27 cellular contexts compared by ENCODE assay signal in genomic region chr5:38410304-38410990, GRCh38.
"Had no signal": no experiment of that assay in that cellular context is flagged by ENCODE, and none has a peak within 500 bp of the region (broad histone marks: within the 10 kb centered on the region; RNA-seq: fewer than 3 reads in every experiment).

No MANE protein-coding gene starts in this region.

- H3K4me1 ChIP-seq: body of pancreas, esophagus squamous epithelium had no signal

- H3K27me3 ChIP-seq: body of pancreas, esophagus squamous epithelium had no signal

- H3K4me1 Mint-ChIP-seq: activated CD4-positive, alpha-beta T cell treated with anti-CD3 and anti-CD28 coated beads, Interleukin-2, amount 10 ng/mL, durations not matched to agents 7 days and 5 days; activated T-helper 17 cell treated with anti-CD3 and anti-CD28 coated beads, Interleukin-2, amount 50 U/mL, for 72 hours had no signal

- H3K9me3 Mint-ChIP-seq: activated CD4-positive, alpha-beta T cell treated with anti-CD3 and anti-CD28 coated beads, Interleukin-2, amount 10 ng/mL, durations not matched to agents 7 days and 5 days; activated CD8-positive, alpha-beta T cell treated with anti-CD3 and anti-CD28 coated beads for 36 hours; activated T-cell treated with anti-CD3 and anti-CD28 coated beads, Interleukin-2, amount 50 U/mL, for 4 hours; activated T-helper 17 cell treated with anti-CD3 and anti-CD28 coated beads, Interleukin-2, amount 50 U/mL, for 72 hours; dendritic cell treated with granulocyte-macrophage colony-stimulating factor and Interleukin-4, amounts not matched to agents 40 ng/mL and 50 ng/mL, for 4 days; effector memory CD8-positive, alpha-beta T cell had no signal

- H3K9me3 ChIP-seq: body of pancreas, esophagus squamous epithelium, gastroesophageal sphincter had no signal

- ATAC-seq: activated CD8-positive, alpha-beta T cell treated with anti-CD3 and anti-CD28 coated beads for 36 hours; activated T-cell treated with anti-CD3 and anti-CD28 coated beads, Interleukin-2, amount 50 U/mL, for 4 hours; activated T-helper 17 cell treated with anti-CD3 and anti-CD28 coated beads, Interleukin-2, amount 50 U/mL, for 72 hours; body of pancreas; effector memory CD8-positive, alpha-beta T cell; gastroesophageal sphincter had no signal

- H3K36me3 Mint-ChIP-seq: activated naive CD8-positive, alpha-beta T cell had no signal

- H3K4me3 ChIP-seq: body of pancreas, coronary artery, dorsolateral prefrontal cortex, esophagus squamous epithelium, gastroesophageal sphincter had no signal

- H3K4me3 Mint-ChIP-seq: activated CD4-positive, alpha-beta T cell treated with anti-CD3 and anti-CD28 coated beads, Interleukin-2, amount 10 ng/mL, durations not matched to agents 7 days and 5 days; activated CD8-positive, alpha-beta T cell treated with anti-CD3 and anti-CD28 coated beads for 36 hours; activated naive CD8-positive, alpha-beta T cell; activated T-cell treated with anti-CD3 and anti-CD28 coated beads, Interleukin-2, amount 50 U/mL, for 4 hours; activated T-helper 17 cell treated with anti-CD3 and anti-CD28 coated beads, Interleukin-2, amount 50 U/mL, for 72 hours; dendritic cell treated with granulocyte-macrophage colony-stimulating factor and Interleukin-4, amounts not matched to agents 40 ng/mL and 50 ng/mL, for 4 days; effector memory CD8-positive, alpha-beta T cell had no signal

- H3K36me3 ChIP-seq: esophagus squamous epithelium, gastroesophageal sphincter had no signal

- DNase-seq: activated CD4-positive, alpha-beta T cell treated with anti-CD3 and anti-CD28 coated beads for 1 hour; activated CD4-positive, alpha-beta T cell treated with anti-CD3 and anti-CD28 coated beads for 4 hours; activated CD4-positive, alpha-beta T cell treated with anti-CD3 and anti-CD28 coated beads, Interleukin-2, amount 10 ng/mL, durations not matched to agents 7 days and 5 days; activated CD4-positive, alpha-beta T cell treated with anti-CD3 and anti-CD28 coated beads, Interleukin-2, amount 50 U/mL, for 48 hours; activated CD8-positive, alpha-beta memory T cell treated with anti-CD3 and anti-CD28 coated beads for 24 hours; activated CD8-positive, alpha-beta T cell treated with anti-CD3 and anti-CD28 coated beads for 36 hours; activated effector memory CD4-positive, alpha-beta T cell treated with Interleukin-2 at 50 U/mL for 16 hours; activated gamma-delta T cell treated with Interleukin-2 at 50 U/mL for 16 hours; activated naive CD4-positive, alpha-beta T cell treated with anti-CD3 and anti-CD28 coated beads, Interleukin-2, amount 50 U/mL, for 16 hours; activated naive CD4-positive, alpha-beta T cell treated with Interleukin-2 at 50 U/mL for 16 hours; activated T-cell treated with anti-CD3 and anti-CD28 coated beads, Interleukin-2, amount 50 U/mL, for 4 hours; amniotic stem cell; anterior cingulate cortex; body of pancreas; effector memory CD8-positive, alpha-beta T cell; esophagus squamous epithelium; foreskin melanocyte; head of caudate nucleus; hippocampal formation; T-helper 2 cell had no signal

- H3K27ac ChIP-seq: body of pancreas, coronary artery, dorsolateral prefrontal cortex, epithelial cell of prostate, esophagus squamous epithelium, gastroesophageal sphincter had no signal

- H3K27ac Mint-ChIP-seq: activated CD4-positive, alpha-beta T cell treated with anti-CD3 and anti-CD28 coated beads, Interleukin-2, amount 10 ng/mL, durations not matched to agents 7 days and 5 days; activated CD8-positive, alpha-beta T cell treated with anti-CD3 and anti-CD28 coated beads for 36 hours; activated naive CD8-positive, alpha-beta T cell; activated T-helper 17 cell treated with anti-CD3 and anti-CD28 coated beads, Interleukin-2, amount 50 U/mL, for 72 hours; dendritic cell treated with granulocyte-macrophage colony-stimulating factor and Interleukin-4, amounts not matched to agents 40 ng/mL and 50 ng/mL, for 4 days; effector memory CD8-positive, alpha-beta T cell had no signal
